In the genomic region with DNA sequence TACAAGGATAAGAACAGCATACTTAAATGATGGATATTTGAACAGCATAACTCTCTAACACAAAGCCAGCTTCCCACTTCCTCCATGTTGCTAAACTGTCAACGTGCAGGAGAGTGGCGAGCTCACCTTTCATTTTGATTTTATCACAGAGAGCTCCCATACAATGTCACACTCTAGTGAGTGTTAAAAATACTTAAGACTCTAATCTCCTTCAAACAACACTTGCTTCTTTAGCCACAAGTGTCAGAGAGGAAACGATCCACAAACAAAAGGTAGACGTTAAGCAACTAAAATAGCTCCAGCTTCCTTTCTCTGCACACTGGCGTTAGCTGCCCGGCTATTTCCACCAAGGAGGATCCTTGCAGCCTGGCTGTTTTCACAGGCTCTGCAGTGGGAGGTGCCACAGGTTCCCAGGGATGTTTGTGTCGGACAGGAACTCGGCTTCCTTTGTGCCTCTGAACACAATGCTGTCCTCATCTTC, we compare ENCODE assay signal across 11 cellular contexts.
DNase-seq lines count a peak whose midpoint lies in the region; ATAC-seq and TF ChIP-seq lines count a peak whose summit lies in the region.
"Had no signal": no experiment of that assay in that cellular context is flagged by ENCODE, and none has a peak within 500 bp of the region (broad histone marks: within the 10 kb centered on the region; RNA-seq: fewer than 3 reads in every experiment).

No MANE protein-coding gene starts in this region.

- no peak overlapping the region for H3K27ac ChIP-seq in upper lobe of right lung
- H3K27ac ChIP-seq: ascending aorta had no signal

- H3K36me3 Mint-ChIP-seq in stimulated activated naive CD8-positive, alpha-beta T cell treated with anti-CD3 and anti-CD28 coated beads, Interleukin-15, Interleukin-2, amounts not matched to agents 100 ng/mL and 50 ng/mL, for 24 hours (ENCODE audit: low read depth): no peaks in the 10 kb centered on the region
- H3K36me3 Mint-ChIP-seq in activated T-helper 1 cell treated with anti-CD3 and anti-CD28 coated beads, Interleukin-12 subunit alpha, Interleukin-12 subunit beta, Interleukin-2, Interleukin-4 antibody, amounts not matched to agents 30 ng/mL and 10 ng/mL and 1 ng/mL, durations not matched to agents 14 hours and 24 hours and 36 hours (ENCODE audit: low read depth): no peaks in the 10 kb centered on the region

- peak overlapping the region; percentile 44 for H3K4me3 Mint-ChIP-seq in stimulated activated naive CD8-positive, alpha-beta T cell treated with anti-CD3 and anti-CD28 coated beads, Interleukin-15, Interleukin-2, amounts not matched to agents 100 ng/mL and 50 ng/mL, for 24 hours
- H3K4me3 Mint-ChIP-seq in activated T-helper 1 cell treated with anti-CD3 and anti-CD28 coated beads, Interleukin-12 subunit alpha, Interleukin-12 subunit beta, Interleukin-2, Interleukin-4 antibody, amounts not matched to agents 30 ng/mL and 10 ng/mL and 1 ng/mL, durations not matched to agents 14 hours and 24 hours and 36 hours: peak overlapping the region; percentile 20

- TF ChIP-seq CTCF in upper lobe of right lung (IDR thresholded peaks at IDR 0.05): no peak

- H3K27me3 ChIP-seq in upper lobe of right lung: no peaks in the 10 kb centered on the region
- H3K27me3 ChIP-seq: ascending aorta, uterus had no signal

- H3K27me3 Mint-ChIP-seq in stimulated activated naive CD8-positive, alpha-beta T cell treated with anti-CD3 and anti-CD28 coated beads, Interleukin-15, Interleukin-2, amounts not matched to agents 100 ng/mL and 50 ng/mL, for 24 hours: peaks cover 5% of the 10 kb centered on the region
- H3K27me3 Mint-ChIP-seq in activated T-helper 1 cell treated with anti-CD3 and anti-CD28 coated beads, Interleukin-12 subunit alpha, Interleukin-12 subunit beta, Interleukin-2, Interleukin-4 antibody, amounts not matched to agents 30 ng/mL and 10 ng/mL and 1 ng/mL, durations not matched to agents 14 hours and 24 hours and 36 hours (ENCODE audit: insufficient read depth): peaks cover 2% of the 10 kb centered on the region

- H3K36me3 ChIP-seq in upper lobe of right lung: no peaks in the 10 kb centered on the region
- H3K36me3 ChIP-seq: ascending aorta, uterus had no signal

- no peak for ATAC-seq in stimulated activated naive CD8-positive, alpha-beta T cell treated with anti-CD3 and anti-CD28 coated beads, Interleukin-15, Interleukin-2, amounts not matched to agents 100 U/mL and 50 U/mL, for 24 hours
- ATAC-seq in upper lobe of right lung (peak; percentile 76), GM21423 (IDR thresholded peaks at IDR 0.05; ENCODE audit: unreplicated experiment) (no peak)

- no peaks in the 10 kb centered on the region for H3K9me3 Mint-ChIP-seq in stimulated activated naive CD8-positive, alpha-beta T cell treated with anti-CD3 and anti-CD28 coated beads, Interleukin-15, Interleukin-2, amounts not matched to agents 100 ng/mL and 50 ng/mL, for 24 hours
- no peaks in the 10 kb centered on the region for H3K9me3 Mint-ChIP-seq in activated T-helper 1 cell treated with anti-CD3 and anti-CD28 coated beads, Interleukin-12 subunit alpha, Interleukin-12 subunit beta, Interleukin-2, Interleukin-4 antibody, amounts not matched to agents 30 ng/mL and 10 ng/mL and 1 ng/mL, durations not matched to agents 14 hours and 24 hours and 36 hours

- no peak overlapping the region for H3K4me3 ChIP-seq in upper lobe of right lung
- H3K4me3 ChIP-seq: ascending aorta, uterus had no signal

- no peaks in the 10 kb centered on the region for H3K9me3 ChIP-seq in upper lobe of right lung
- H3K9me3 ChIP-seq: ascending aorta, uterus had no signal

- H3K27ac Mint-ChIP-seq in stimulated activated naive CD8-positive, alpha-beta T cell treated with anti-CD3 and anti-CD28 coated beads, Interleukin-15, Interleukin-2, amounts not matched to agents 100 ng/mL and 50 ng/mL, for 24 hours: no peak overlapping the region
- peak overlapping the region; percentile 10 for H3K27ac Mint-ChIP-seq in activated T-helper 1 cell treated with anti-CD3 and anti-CD28 coated beads, Interleukin-12 subunit alpha, Interleukin-12 subunit beta, Interleukin-2, Interleukin-4 antibody, amounts not matched to agents 30 ng/mL and 10 ng/mL and 1 ng/mL, durations not matched to agents 14 hours and 24 hours and 36 hours

- intact Hi-C loops in activated T-helper 1 cell treated with anti-CD3 and anti-CD28 coated beads, Interleukin-12 subunit alpha, Interleukin-12 subunit beta, Interleukin-2, Interleukin-4 antibody, amounts not matched to agents 30 ng/mL and 10 ng/mL and 1 ng/mL, durations not matched to agents 14 hours and 24 hours and 36 hours (cut with micrococcal nuclease): loop anchor here (2.0 to 10.0 kb wide), 7 partner anchors 330 to 975 kb away; no protein-coding TSS in a partner anchor
- intact Hi-C loops in upper lobe of right lung (cut with DNase I): no loop called here

- H3K4me1 Mint-ChIP-seq in stimulated activated naive CD8-positive, alpha-beta T cell treated with anti-CD3 and anti-CD28 coated beads, Interleukin-15, Interleukin-2, amounts not matched to agents 100 ng/mL and 50 ng/mL, for 24 hours (ENCODE audit: low read depth): peaks cover 37% of the 10 kb centered on the region
- H3K4me1 Mint-ChIP-seq in activated T-helper 1 cell treated with anti-CD3 and anti-CD28 coated beads, Interleukin-12 subunit alpha, Interleukin-12 subunit beta, Interleukin-2, Interleukin-4 antibody, amounts not matched to agents 30 ng/mL and 10 ng/mL and 1 ng/mL, durations not matched to agents 14 hours and 24 hours and 36 hours (ENCODE audit: low read depth): peaks cover 31% of the 10 kb centered on the region

- no peak for DNase-seq in stimulated activated naive CD8-positive, alpha-beta T cell treated with anti-CD3 and anti-CD28 coated beads, Interleukin-15, Interleukin-2, amounts not matched to agents 100 U/mL and 50 U/mL, for 24 hours
- DNase-seq in activated T-helper 1 cell treated with anti-CD3 and anti-CD28 coated beads, Interleukin-12 subunit alpha, Interleukin-12 subunit beta, Interleukin-2, Interleukin-4 antibody, amounts not matched to agents 30 ng/mL and 10 ng/mL and 1 ng/mL, durations not matched to agents 14 hours and 24 hours and 36 hours (ENCODE audit: low spot score): no peak
- DNase-seq in iPS-NIHi11 (ENCODE audit: low spot score) (peak; percentile 33), upper lobe of right lung (no peak), amniotic stem cell (lab: John Stamatoyannopoulos, UW) (no peak)
- no peak for DNase-seq in activated CD8-positive, alpha-beta memory T cell treated with anti-CD3 and anti-CD28 coated beads for 24 hours
- DNase-seq: NCI-H1092 treated with DMSO at 0.1 percent for 48 hours had no signal

- H3K4me1 ChIP-seq in upper lobe of right lung: peaks cover 8% of the 10 kb centered on the region
- H3K4me1 ChIP-seq: ascending aorta, uterus had no signal
